In genomic region chr3:190307164-190307545, GRCh38 we compare ENCODE assay signal across 20 cellular contexts. TPM values are rescaled to one million over a fixed set of nuclear protein-coding genes. Genes with fewer than 3 reads are reported as not detected.
A peak's percentile ranks its signal among the peaks of the same experiment; 100 is the strongest.
DNase-seq lines count a peak whose midpoint lies in the region; FAIRE-seq and TF ChIP-seq lines count a peak whose summit lies in the region.
"Had no signal": no experiment of that assay in that cellular context is flagged by ENCODE, and none has a peak within 500 bp of the region (broad histone marks: within the 10 kb centered on the region; RNA-seq: fewer than 3 reads in every experiment).

No MANE protein-coding gene starts in this region.

- H3K4me3 Mint-ChIP-seq in astrocyte (ENCODE audit: unreplicated experiment) (no peak overlapping the region), progenitor cell of endocrine pancreas (ENCODE audit: low read depth) (peak overlapping the region; percentile 29)
- H3K4me3 Mint-ChIP-seq: activated naive CD4-positive, alpha-beta T cell treated with anti-CD3 and anti-CD28 coated beads for 36 hours; brain; memory B cell had no signal

- peaks cover 5% of the 10 kb centered on the region for H3K36me3 Mint-ChIP-seq in astrocyte (ENCODE audit: low read depth, unreplicated experiment)
- H3K36me3 Mint-ChIP-seq in progenitor cell of endocrine pancreas (ENCODE audit: insufficient read depth): peaks cover 13% of the 10 kb centered on the region
- H3K36me3 Mint-ChIP-seq: brain, memory B cell had no signal

- H3K27me3 ChIP-seq in HUES48 (ENCODE audit: control insufficient read depth, insufficient read depth, low read length) (no peaks in the 10 kb centered on the region), astrocyte (ENCODE audit: insufficient read depth, low read length) (no peaks in the 10 kb centered on the region)
- H3K27me3 ChIP-seq: BLaER1, sigmoid colon, stomach, upper lobe of left lung had no signal

- H3K27ac Mint-ChIP-seq in astrocyte (ENCODE audit: unreplicated experiment) (peak overlapping the region; percentile 83), progenitor cell of endocrine pancreas (peak overlapping the region; percentile 93)
- H3K27ac Mint-ChIP-seq: memory B cell had no signal

- H3K27ac ChIP-seq in HUES48 (ENCODE audit: low read depth, low read length) (peak overlapping the region; percentile 51), astrocyte (ENCODE audit: low read depth, low read length) (no peak overlapping the region)
- H3K27ac ChIP-seq: BLaER1, stomach, upper lobe of left lung had no signal

- no peaks in the 10 kb centered on the region for H3K9me3 ChIP-seq in HUES48 (ENCODE audit: control insufficient read depth, insufficient read depth, low read length)
- H3K9me3 ChIP-seq in astrocyte (ENCODE audit: insufficient read depth, low read depth, low read length): no peaks in the 10 kb centered on the region
- H3K9me3 ChIP-seq: BLaER1, sigmoid colon, stomach, upper lobe of left lung had no signal

- H3K9me3 Mint-ChIP-seq in astrocyte (ENCODE audit: unreplicated experiment): no peaks in the 10 kb centered on the region
- H3K9me3 Mint-ChIP-seq in progenitor cell of endocrine pancreas (ENCODE audit: low read depth): no peaks in the 10 kb centered on the region
- H3K9me3 Mint-ChIP-seq: activated naive CD4-positive, alpha-beta T cell treated with anti-CD3 and anti-CD28 coated beads for 36 hours; brain; memory B cell had no signal

- FAIRE-seq in astrocyte (lab: Jason Lieb, UNC): no peak
- FAIRE-seq: endothelial cell of umbilical vein, kidney had no signal

- no peak overlapping the region for H2AFZ ChIP-seq in astrocyte (ENCODE audit: low read depth, low read length)

- no peaks in the 10 kb centered on the region for H4K20me1 ChIP-seq in astrocyte (ENCODE audit: insufficient read depth, low read length)
- H4K20me1 ChIP-seq: BLaER1 had no signal

- H3K4me1 Mint-ChIP-seq in astrocyte (ENCODE audit: low read depth, unreplicated experiment) (peaks cover 25% of the 10 kb centered on the region), progenitor cell of endocrine pancreas (ENCODE audit: low read depth) (peaks cover 40% of the 10 kb centered on the region)
- H3K4me1 Mint-ChIP-seq: brain, memory B cell had no signal

- no peaks in the 10 kb centered on the region for H3K36me3 ChIP-seq in HUES48 (ENCODE audit: control insufficient read depth, insufficient read depth, low read length)
- no peaks in the 10 kb centered on the region for H3K36me3 ChIP-seq in astrocyte (ENCODE audit: insufficient read depth, low read length)
- H3K36me3 ChIP-seq: BLaER1, sigmoid colon, stomach, upper lobe of left lung had no signal

- H3K4me2 ChIP-seq in astrocyte (ENCODE audit: low read length): no peak overlapping the region
- H3K4me2 ChIP-seq: BLaER1 had no signal

- no peak overlapping the region for H3K4me3 ChIP-seq in HUES48 (ENCODE audit: low read depth, low read length)
- no peak overlapping the region for H3K4me3 ChIP-seq in astrocyte (ENCODE audit: insufficient read depth, low read depth, low read length)
- H3K4me3 ChIP-seq: BLaER1, sigmoid colon, stomach, upper lobe of left lung had no signal

- no peak for TF ChIP-seq CTCF in astrocyte (IDR thresholded peaks at IDR 0.05; ENCODE audit: insufficient read depth, low read depth, low read length)
- TF ChIP-seq CTCF in progenitor cell of endocrine pancreas (IDR thresholded peaks at IDR 0.05; ENCODE audit: unreplicated experiment): no peak

- H3K9ac ChIP-seq in HUES48 (ENCODE audit: low read depth, low read length): no peak overlapping the region
- H3K9ac ChIP-seq in astrocyte (ENCODE audit: low read length): no peak overlapping the region
- H3K9ac ChIP-seq: BLaER1 had no signal

- H3K27me3 Mint-ChIP-seq in astrocyte (ENCODE audit: low read depth, unreplicated experiment): no peaks in the 10 kb centered on the region
- no peaks in the 10 kb centered on the region for H3K27me3 Mint-ChIP-seq in progenitor cell of endocrine pancreas
- H3K27me3 Mint-ChIP-seq: brain had no signal

- H3K79me2 ChIP-seq in astrocyte (ENCODE audit: insufficient read depth, low read length): no peaks in the 10 kb centered on the region

- H3K4me1 ChIP-seq in HUES48 (ENCODE audit: control insufficient read depth, insufficient read depth, low read length) (no peaks in the 10 kb centered on the region), astrocyte (ENCODE audit: insufficient read depth, low read length) (no peaks in the 10 kb centered on the region)
- H3K4me1 ChIP-seq: upper lobe of left lung had no signal

- peak; percentile 71 for DNase-seq in NCI-H748 (lab: John Stamatoyannopoulos, UW; ENCODE audit: unreplicated experiment)
- DNase-seq in NCI-H748 treated with DMSO at 0.1 percent for 48 hours (lab: John Stamatoyannopoulos, UW): no peak
- no peak for DNase-seq in astrocyte (ENCODE audit: low read depth)
- no peak for DNase-seq in progenitor cell of endocrine pancreas (ENCODE audit: low spot score, unreplicated experiment)
- no peak for DNase-seq in stimulated activated CD8-positive, alpha-beta memory T cell treated with anti-CD3 and anti-CD28 coated beads, Interleukin-4, amount 100 ng/mL, for 48 hours
- no peak for DNase-seq in NCI-H1092 treated with DMSO at 0.1 percent for 48 hours (lab: John Stamatoyannopoulos, UW)
- no peak for DNase-seq in AG08396 (ENCODE audit: low spot score)
- DNase-seq: activated CD8-positive, alpha-beta memory T cell treated with anti-CD3 and anti-CD28 coated beads, Interleukin-2, amount 50 U/mL, for 48 hours; GOT3; hypothalamus; kidney; stomach; upper lobe of left lung had no signal

RNA-seq across cellular contexts. Expression of gene CLDN1, which starts 15.1 kb away (rescaled TPM):
- 34.1 and 35.6 TPM in 2 replicates for total RNA-seq in astrocyte
- 37.8 and 38.0 TPM in 2 replicates for total RNA-seq in progenitor cell of endocrine pancreas
